In genomic region chr12:75722714-75723200, GRCh38 we compare ENCODE assay signal across 8 cellular contexts.
DNase-seq lines count a peak whose midpoint lies in the region; ATAC-seq and TF ChIP-seq lines count a peak whose summit lies in the region.

No MANE protein-coding gene starts in this region.

- ATAC-seq in GM18873 (IDR thresholded peaks at IDR 0.05; ENCODE audit: low FRiP score, unreplicated experiment) (peak; percentile 61), HG03280 (IDR thresholded peaks at IDR 0.05; ENCODE audit: unreplicated experiment) (peak; percentile 77)

- peak; percentile 68 for DNase-seq in BJ (ENCODE audit: low read depth)
- DNase-seq in RKO (ENCODE audit: low spot score), result peak; percentile 93
- peak; percentile 62 for DNase-seq in amniotic stem cell (lab: John Stamatoyannopoulos, UW)
- peak in 26 of 51 donors; percentile 1 to 76 (median 24) for DNase-seq in hypothalamus (lab: John Stamatoyannopoulos, UW)
- DNase-seq in stimulated activated CD4-positive, alpha-beta T cell treated with anti-CD3 and anti-CD28 coated beads, Interleukin-12 subunit alpha, Interleukin-12 subunit beta, amount 100 ng/mL, for 4 hours, result peak; percentile 4
- no peak for DNase-seq in HEK293T (ENCODE audit: extremely low spot score)

- no peaks in the 10 kb centered on the region for H3K27me3 ChIP-seq in BJ (ENCODE audit: control insufficient read depth, insufficient read depth, low read length)

- H3K4me3 ChIP-seq in BJ (ENCODE audit: low read depth, low read length), result no peak overlapping the region

- H3K36me3 ChIP-seq in BJ (ENCODE audit: control insufficient read depth, insufficient read depth, low read length), result no peaks in the 10 kb centered on the region

- POLR2A ChIA-PET in BJ (lab: Charles Lee) (no interaction called here), HEK293T (lab: Yijun Ruan, JAX) (no interaction called here)

- CTCF ChIA-PET in BJ (lab: Yijun Ruan, JAX) (no interaction called here), HEK293T (lab: Yijun Ruan, JAX) (interaction anchor here (0.6 kb wide), 1 partner anchor 116 kb away, joined by 3 read pairs; no protein-coding TSS in a partner anchor)

- no peak for TF ChIP-seq CTCF in BJ (IDR thresholded peaks at IDR 0.05; ENCODE audit: insufficient read depth, low read depth, low read length)

TF ChIP-seq in HEK293T, 16 proteins besides CTCF, POLR2A, EP300 and RAD21:
- no peak for TF ChIP-seq L3MBTL2 (conservative IDR thresholded peaks at IDR 0.05)
- no peak for TF ChIP-seq ELF4 (IDR thresholded peaks at IDR 0.05)
- no peak for TF ChIP-seq SUZ12 (IDR thresholded peaks at IDR 0.05)
- TF ChIP-seq FOXA1 (IDR thresholded peaks at IDR 0.05), result no peak
